In the genomic region with DNA sequence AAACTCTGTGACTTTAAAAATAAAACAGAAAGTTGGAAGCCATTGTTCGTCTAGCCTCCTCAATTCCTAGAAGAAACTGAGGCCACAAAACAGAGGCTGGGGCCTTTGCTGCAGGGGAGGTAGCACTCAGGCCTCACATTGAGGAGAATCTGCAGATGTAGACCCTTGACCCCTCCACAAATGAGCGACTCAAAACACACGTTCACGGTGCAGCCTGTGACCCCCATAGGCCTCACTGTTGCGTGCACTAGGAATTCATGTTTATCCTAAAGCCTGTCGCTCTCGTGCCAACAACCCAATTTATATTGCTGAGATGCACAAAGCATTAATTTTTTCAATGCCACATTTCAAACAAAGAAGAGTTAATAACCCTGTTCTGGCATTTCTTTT, we compare ENCODE assay signal across 1 cellular context.
A peak's percentile ranks its signal among the peaks of the same experiment; 100 is the strongest.
TF ChIP-seq lines count a peak whose summit lies in the region.

No MANE protein-coding gene starts in this region.

TF ChIP-seq in HepG2, 621 proteins besides CTCF, POLR2A, EP300 and RAD21:
- no peak for TF ChIP-seq NR2F6 (IDR thresholded peaks at IDR 0.05)
- 0 out of 2 replicates have a peak, but pooled peaks have one; percentile 1 for TF ChIP-seq NR2F6 (CRISPR knock-in tag; IDR thresholded peaks at IDR 0.05)
- TF ChIP-seq ZNF451 (CRISPR knock-in tag; IDR thresholded peaks at IDR 0.05), result no peak
- no peak for TF ChIP-seq ZNF549 (CRISPR knock-in tag; IDR thresholded peaks at IDR 0.05)
- TF ChIP-seq FOXJ3 (CRISPR knock-in tag; IDR thresholded peaks at IDR 0.05; ENCODE audit: borderline replicate concordance), result 0 out of 2 replicates have a peak, but pooled peaks have one; percentile 22
- TF ChIP-seq DMAP1 (CRISPR knock-in tag; IDR thresholded peaks at IDR 0.05), result no peak
- no peak for TF ChIP-seq CREM (IDR thresholded peaks at IDR 0.05)
- TF ChIP-seq CREM (CRISPR knock-in tag; IDR thresholded peaks at IDR 0.05), result no peak
- TF ChIP-seq NFE2 (CRISPR knock-in tag; IDR thresholded peaks at IDR 0.05), result no peak
- TF ChIP-seq BCL6 (CRISPR knock-in tag; IDR thresholded peaks at IDR 0.05), result 0 out of 2 replicates have a peak, but pooled peaks have one; percentile 6
- TF ChIP-seq ZNF317 (CRISPR knock-in tag; IDR thresholded peaks at IDR 0.05), result no peak
- TF ChIP-seq EZH2 (conservative IDR thresholded peaks at IDR 0.05; ENCODE audit: low read depth, low read length), result no peak
- TF ChIP-seq PHF21A (CRISPR knock-in tag; IDR thresholded peaks at IDR 0.05), result 0 out of 2 replicates have a peak, but pooled peaks have one; percentile 10
- no peak for TF ChIP-seq FOSL1 (CRISPR knock-in tag; IDR thresholded peaks at IDR 0.05; ENCODE audit: borderline replicate concordance)
- TF ChIP-seq ZNF121 (CRISPR knock-in tag; IDR thresholded peaks at IDR 0.05), result no peak
